Comparison of ENCODE assay signal across 8 cellular contexts in the genomic region with DNA sequence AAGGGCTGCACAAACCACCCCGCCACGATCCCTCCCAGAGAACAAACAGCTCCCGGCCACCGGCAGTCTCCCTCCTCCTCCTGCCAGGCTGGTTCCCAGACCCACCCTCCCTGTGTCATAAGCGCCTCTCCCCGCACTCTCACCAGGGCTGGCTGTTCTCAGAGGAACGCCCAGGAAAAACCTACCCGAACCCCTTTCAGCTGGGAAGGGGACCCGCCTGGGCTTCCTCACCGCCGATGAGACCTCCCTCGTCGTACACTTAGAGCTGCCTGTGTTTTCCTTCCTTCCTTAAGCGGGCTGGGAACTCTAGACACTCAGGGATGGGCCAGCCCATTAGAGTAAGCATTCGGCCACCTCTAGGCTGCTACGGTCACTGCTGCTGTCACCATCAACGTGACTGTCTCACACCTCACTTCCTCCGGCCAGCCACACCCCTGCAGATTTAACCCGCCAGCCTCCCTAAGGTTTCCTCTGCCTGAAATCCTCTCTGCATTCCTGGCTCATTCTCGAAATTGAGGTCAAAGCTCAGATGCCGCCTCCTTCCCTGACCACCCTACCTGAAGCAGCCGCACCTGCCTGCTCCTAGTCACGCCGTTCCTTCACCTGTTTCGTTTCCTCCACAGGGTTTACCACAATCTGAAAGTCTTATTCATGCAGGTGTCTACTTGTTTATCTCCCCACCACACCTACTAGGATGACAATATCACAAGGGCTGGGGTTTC. TPM values are rescaled to one million over a fixed set of nuclear protein-coding genes. Genes with fewer than 3 reads are reported as not detected.
A peak's percentile ranks its signal among the peaks of the same experiment; 100 is the strongest.
DNase-seq lines count a peak whose midpoint lies in the region; ATAC-seq and TF ChIP-seq lines count a peak whose summit lies in the region.

No MANE protein-coding gene starts in this region.

- H3K9me3 ChIP-seq in Peyer's patch (peaks cover 0 to 6% (median 0%) of the 10 kb centered on the region in 4 donors), psoas muscle (no peaks in the 10 kb centered on the region), ascending aorta (no peaks in the 10 kb centered on the region)

- TF ChIP-seq POLR2A in Peyer's patch (IDR thresholded peaks at IDR 0.05), result peak in 1 of 2 donors; percentile 58

- no peak for DNase-seq in activated T-cell treated with anti-CD3 and anti-CD28 coated beads, Interleukin-2, amount 50 U/mL, for 4 hours
- no peak for DNase-seq in activated T-cell treated with anti-CD3 and anti-CD28 coated beads, Interleukin-2, amount 50 U/mL, for 48 hours
- DNase-seq in Peyer's patch (peak in 2 of 3 donors; percentile 76), foreskin keratinocyte (peak in 1 of 2 donors; percentile 60), psoas muscle (peak in 1 of 2 donors; percentile 56), ascending aorta (ENCODE audit: low spot score in 2 of 2) (no peak), caudate nucleus (lab: John Stamatoyannopoulos, UW) (no peak), AG08395 (ENCODE audit: low spot score) (no peak)

- intact Hi-C loops in psoas muscle (cut with DNase I), result no loop called here
- intact Hi-C loops in ascending aorta (cut with DNase I), result no loop called here

- peak; percentile 37 to 55 for ATAC-seq in activated T-cell treated with anti-CD3 and anti-CD28 coated beads, Interleukin-2, amount 50 U/mL, for 4 hours
- ATAC-seq in foreskin keratinocyte, result peak; percentile 59
- peak in 3 of 4 donors; percentile 24 to 50 (median 44) for ATAC-seq in psoas muscle

- H3K27me3 Mint-ChIP-seq in activated T-cell treated with anti-CD3 and anti-CD28 coated beads, Interleukin-2, amount 50 U/mL, for 4 hours (ENCODE audit: low read depth), result peaks cover 72% of the 10 kb centered on the region

- H3K27me3 ChIP-seq in Peyer's patch, result no peaks in the 10 kb centered on the region
- H3K27me3 ChIP-seq in foreskin keratinocyte, result peaks cover 45% of the 10 kb centered on the region
- peaks cover 0 to 57% (median 33%) of the 10 kb centered on the region in 3 donors for H3K27me3 ChIP-seq in psoas muscle (ENCODE audit: insufficient read depth in 3 of 3, low read length in 2 of 3)
- H3K27me3 ChIP-seq in ascending aorta, result no peaks in the 10 kb centered on the region

- peaks cover 8% of the 10 kb centered on the region for H3K4me1 Mint-ChIP-seq in activated T-cell treated with anti-CD3 and anti-CD28 coated beads, Interleukin-2, amount 50 U/mL, for 4 hours (ENCODE audit: low read depth)

- TF ChIP-seq CTCF in Peyer's patch (IDR thresholded peaks at IDR 0.05), result peak in 3 of 6 experiments; percentile 21 to 33 (median 24)
- no peak for TF ChIP-seq CTCF in foreskin keratinocyte (conservative IDR thresholded peaks at IDR 0.05)
- no peak for TF ChIP-seq CTCF in psoas muscle (IDR thresholded peaks at IDR 0.05)
- TF ChIP-seq CTCF in ascending aorta (IDR thresholded peaks at IDR 0.05), result no peak

- no peaks in the 10 kb centered on the region for H3K36me3 Mint-ChIP-seq in activated T-cell treated with anti-CD3 and anti-CD28 coated beads, Interleukin-2, amount 50 U/mL, for 4 hours (ENCODE audit: insufficient read depth)

- H3K9me3 Mint-ChIP-seq in activated T-cell treated with anti-CD3 and anti-CD28 coated beads, Interleukin-2, amount 50 U/mL, for 4 hours, result no peaks in the 10 kb centered on the region

- peak overlapping the region; percentile 54 for H3K4me3 Mint-ChIP-seq in activated T-cell treated with anti-CD3 and anti-CD28 coated beads, Interleukin-2, amount 50 U/mL, for 4 hours

- H3K4me3 ChIP-seq in Peyer's patch, result peak overlapping the region in 3 of 4 donors; percentile 17 to 48 (median 45)
- no peak overlapping the region for H3K4me3 ChIP-seq in psoas muscle
- no peak overlapping the region for H3K4me3 ChIP-seq in ascending aorta

- H3K27ac ChIP-seq in Peyer's patch (peak overlapping the region in 3 of 4 donors; percentile 51 to 93 (median 79)), foreskin keratinocyte (peak overlapping the region; percentile 62), psoas muscle (no peak overlapping the region), ascending aorta (no peak overlapping the region), caudate nucleus (ENCODE audit: low read depth, low read length) (no peak overlapping the region)

- peaks cover 0 to 11% (median 6%) of the 10 kb centered on the region in 4 donors for H3K4me1 ChIP-seq in Peyer's patch
- no peaks in the 10 kb centered on the region for H3K4me1 ChIP-seq in foreskin keratinocyte
- no peaks in the 10 kb centered on the region for H3K4me1 ChIP-seq in psoas muscle
- no peaks in the 10 kb centered on the region for H3K4me1 ChIP-seq in ascending aorta

- H3K36me3 ChIP-seq in Peyer's patch, result no peaks in the 10 kb centered on the region
- H3K36me3 ChIP-seq in psoas muscle (ENCODE audit: insufficient read depth in 1 of 2, low read depth in 1 of 2), result no peaks in the 10 kb centered on the region
- H3K36me3 ChIP-seq in ascending aorta, result no peaks in the 10 kb centered on the region

- WGBS in psoas muscle, 3 donors, result 5 to 7% (median 5%) methylated on average over 24 to 25 of the region's 25 CpGs

RNA-seq across cellular contexts. Expression of gene RDH13, which starts 6.3 kb away (rescaled TPM):
- 10 to 100 TPM; 19.2 to 40.7 (median 19.5) TPM for total RNA-seq in activated T-cell treated with anti-CD3 and anti-CD28 coated beads, Interleukin-2, amount 50 U/mL, for 4 hours
- total RNA-seq in Peyer's patch (10 to 100 TPM; 21.5 to 84.2 (median 49.0) TPM), foreskin keratinocyte (12.4 and 17.2 TPM in 2 replicates), psoas muscle (10 to 100 TPM in 3 of 4 donors, 1 to 10 TPM in 1; 4.5 to 18.0 (median 12.9) TPM), ascending aorta (12.1 TPM)
- polyA plus RNA-seq in foreskin keratinocyte (9.6 and 13.7 TPM in 2 replicates), psoas muscle (10 to 100 TPM; 11.5 to 15.1 (median 13.1) TPM)

RNA-seq across cellular contexts. Expression of gene EPS8L1, which starts 6.4 kb away (rescaled TPM):
- total RNA-seq in activated T-cell treated with anti-CD3 and anti-CD28 coated beads, Interleukin-2, amount 50 U/mL, for 4 hours, result 1 to 10 TPM in 1 of 3 donors, under 1 TPM in 2; 0.53 to 1.2 (median 0.87) TPM
- total RNA-seq in Peyer's patch, result 10 to 100 TPM in 3 of 4 donors, 1 to 10 TPM in 1; 5.0 to 43.8 (median 23.1) TPM
- 16.6 and 30.2 TPM in 2 replicates for total RNA-seq in foreskin keratinocyte
- 18.7 and 29.0 TPM in 2 replicates for polyA plus RNA-seq in foreskin keratinocyte
- 1 to 10 TPM in 2 of 4 donors, under 1 TPM in 2; 0.53 to 2.5 (median 0.93) TPM for total RNA-seq in psoas muscle
- 1 to 10 TPM in 2 of 3 donors, under 1 TPM in 1; 0.97 to 1.9 (median 1.4) TPM for polyA plus RNA-seq in psoas muscle
- not detected for total RNA-seq in ascending aorta

RNA-seq across cellular contexts. Expression of gene GP6, which starts 31.2 kb away (rescaled TPM):
- total RNA-seq in activated T-cell treated with anti-CD3 and anti-CD28 coated beads, Interleukin-2, amount 50 U/mL, for 4 hours, result under 1 TPM in 2 of 3 donors, not detected in 1; 0.26 to 0.53 TPM
- total RNA-seq in Peyer's patch, result under 1 TPM in 1 of 4 donors, not detected in 3; 0.57 TPM
- total RNA-seq in foreskin keratinocyte, result 0.07 TPM in 1 of 2 replicates, not detected in the other
- polyA plus RNA-seq in foreskin keratinocyte, result 0.02 and 0.12 TPM in 2 replicates
- total RNA-seq in psoas muscle, result under 1 TPM in 2 of 4 donors, not detected in 2; 0.18 to 0.28 TPM
- polyA plus RNA-seq in psoas muscle, result under 1 TPM; 0.09 to 0.38 (median 0.10) TPM
- not detected for total RNA-seq in ascending aorta

RNA-seq across cellular contexts. Expression of gene PPP1R12C, which starts 48.1 kb away (rescaled TPM):
- 100 to 1,000 TPM in 2 of 3 donors, 10 to 100 TPM in 1; 95.6 to 105 (median 104) TPM for total RNA-seq in activated T-cell treated with anti-CD3 and anti-CD28 coated beads, Interleukin-2, amount 50 U/mL, for 4 hours
- total RNA-seq in Peyer's patch, result 100 to 1,000 TPM; 113 to 512 (median 193) TPM
- 59.8 and 60.9 TPM in 2 replicates for total RNA-seq in foreskin keratinocyte
- 64.8 and 65.2 TPM in 2 replicates for polyA plus RNA-seq in foreskin keratinocyte
- total RNA-seq in psoas muscle, result 10 to 100 TPM; 20.5 to 35.3 (median 24.8) TPM
- 10 to 100 TPM; 28.5 to 59.1 (median 44.4) TPM for polyA plus RNA-seq in psoas muscle
- 219 TPM for total RNA-seq in ascending aorta

Comparison
In these comparisons a context has a peak if more than half of its experiments do, and no peak if none do; other contexts are left out.
1. DNase-seq: peak in Peyer's patch (2 of 3); none in activated T-cell treated with anti-CD3 and anti-CD28 coated beads, Interleukin-2, amount 50 U/mL, for 4 hours (single experiment), activated T-cell treated with anti-CD3 and anti-CD28 coated beads, Interleukin-2, amount 50 U/mL, for 48 hours (0 of 2), ascending aorta (0 of 2), caudate nucleus (0 of 61) and AG08395 (single experiment).
2. H3K27ac ChIP-seq: peak in Peyer's patch (3 of 4) and foreskin keratinocyte (single experiment); none in psoas muscle (single experiment), ascending aorta (0 of 2) and caudate nucleus (single experiment).
3. H3K4me3 ChIP-seq: peak in Peyer's patch (3 of 4); none in psoas muscle (single experiment) and ascending aorta (0 of 2).
4. Peak in every context shown above with its lines, with median percentiles within 50 percentile points of each other: ATAC-seq.